ENCODE assay signal across 8 cellular contexts in the genomic region with DNA sequence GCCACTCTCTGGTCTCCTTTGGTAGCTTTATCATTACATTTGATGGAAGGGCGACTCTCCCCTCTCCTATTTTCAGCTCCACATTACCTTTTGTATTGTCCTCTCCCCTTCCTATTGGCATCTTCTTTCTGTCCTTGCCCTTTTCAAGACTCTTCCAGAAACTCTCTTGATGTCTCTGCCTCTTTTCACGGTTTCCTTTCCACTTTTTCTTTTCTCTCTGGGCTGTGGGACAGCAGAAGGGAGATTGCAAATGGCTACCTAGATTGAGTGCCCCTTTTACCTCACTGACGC. TPM values are rescaled to one million over a fixed set of nuclear protein-coding genes. Genes with fewer than 3 reads are reported as not detected.
DNase-seq lines count a peak whose midpoint lies in the region; ATAC-seq and TF ChIP-seq lines count a peak whose summit lies in the region.

No MANE protein-coding gene starts in this region.

- H3K36me3 ChIP-seq in transverse colon = no peaks in the 10 kb centered on the region

- in situ Hi-C loops in transverse colon (cut with MboI; ENCODE audit: low pct_ligation_motif_present in 1 of 4, low pct_unique_long_range_greater_than_20kb in 1 of 4, low sequenced_read_pairs in 3 of 4) = no loop called here

- H3K36me3 Mint-ChIP-seq in activated naive CD4-positive, alpha-beta T cell treated with anti-CD3 and anti-CD28 coated beads, Interleukin-2, amount 10 ng/mL, durations not matched to agents 7 days and 5 days = no peaks in the 10 kb centered on the region
- H3K36me3 Mint-ChIP-seq in mesothelial cell of epicardium = no peaks in the 10 kb centered on the region

- H3K9me3 Mint-ChIP-seq in activated naive CD4-positive, alpha-beta T cell treated with anti-CD3 and anti-CD28 coated beads, Interleukin-2, amount 10 ng/mL, durations not matched to agents 7 days and 5 days = no peaks in the 10 kb centered on the region
- no peaks in the 10 kb centered on the region for H3K9me3 Mint-ChIP-seq in mesothelial cell of epicardium

- TF ChIP-seq CTCF in mesothelial cell of epicardium (IDR thresholded peaks at IDR 0.05; ENCODE audit: unreplicated experiment) = no peak
- TF ChIP-seq CTCF in transverse colon (IDR thresholded peaks at IDR 0.05) = no peak

- DNase-seq in activated naive CD4-positive, alpha-beta T cell treated with anti-CD3 and anti-CD28 coated beads, Interleukin-2, amount 10 ng/mL, durations not matched to agents 7 days and 5 days = no peak
- DNase-seq in activated naive CD4-positive, alpha-beta T cell treated with anti-CD3 and anti-CD28 coated beads, Interleukin-2, amount 50 U/mL, for 16 hours = no peak
- DNase-seq in mesothelial cell of epicardium (ENCODE audit: low spot score in 2 of 2, unreplicated experiment in 2 of 2) (no peak), transverse colon (no peak), H4 (ENCODE audit: low spot score) (no peak), SK-N-DZ (ENCODE audit: low spot score) (no peak)

- ATAC-seq in HG02973 (IDR thresholded peaks at IDR 0.05; ENCODE audit: unreplicated experiment) = no peak

- peak overlapping the region; percentile 74 for H3K4me3 Mint-ChIP-seq in activated naive CD4-positive, alpha-beta T cell treated with anti-CD3 and anti-CD28 coated beads, Interleukin-2, amount 10 ng/mL, durations not matched to agents 7 days and 5 days
- peak overlapping the region; percentile 67 for H3K4me3 Mint-ChIP-seq in mesothelial cell of epicardium

- H3K27me3 Mint-ChIP-seq in activated naive CD4-positive, alpha-beta T cell treated with anti-CD3 and anti-CD28 coated beads, Interleukin-2, amount 10 ng/mL, durations not matched to agents 7 days and 5 days = peaks cover 60% of the 10 kb centered on the region
- H3K27me3 Mint-ChIP-seq in mesothelial cell of epicardium (ENCODE audit: low read depth) = no peaks in the 10 kb centered on the region

- peaks cover 6 to 34% (median 22%) of the 10 kb centered on the region in 4 donors for H3K4me1 ChIP-seq in transverse colon

- 57 to 65% methylated on average over 2 to 3 of the region's 3 CpGs for WGBS in transverse colon (ENCODE audit: low coverage in 1 of 2), 2 donors

- peaks cover 64% of the 10 kb centered on the region for H3K4me1 Mint-ChIP-seq in activated naive CD4-positive, alpha-beta T cell treated with anti-CD3 and anti-CD28 coated beads, Interleukin-2, amount 10 ng/mL, durations not matched to agents 7 days and 5 days
- peaks cover 60% of the 10 kb centered on the region for H3K4me1 Mint-ChIP-seq in mesothelial cell of epicardium

- H3K27ac ChIP-seq in angular gyrus (ENCODE audit: low read depth, low read length) (peak overlapping the region; percentile 78), transverse colon (peak overlapping the region; percentile 75 to 88 (median 79))

- H3K27me3 ChIP-seq in transverse colon = no peaks in the 10 kb centered on the region

- H3K27ac Mint-ChIP-seq in activated naive CD4-positive, alpha-beta T cell treated with anti-CD3 and anti-CD28 coated beads, Interleukin-2, amount 10 ng/mL, durations not matched to agents 7 days and 5 days = peak overlapping the region; percentile 1
- H3K27ac Mint-ChIP-seq in mesothelial cell of epicardium = peak overlapping the region; percentile 85

- no peaks in the 10 kb centered on the region for H3K9me3 ChIP-seq in transverse colon

- no peak for TF ChIP-seq POLR2A in transverse colon (IDR thresholded peaks at IDR 0.05)

- H3K4me3 ChIP-seq in transverse colon = peak overlapping the region in 2 of 4 donors; percentile 72 to 83

- TF ChIP-seq EP300 in transverse colon (IDR thresholded peaks at IDR 0.05; ENCODE audit: low read depth) = no peak

- intact Hi-C loops in transverse colon (cut with DNase I; ENCODE audit: low total_unique reads) = no loop called here

- CTCF ChIA-PET in activated naive CD4-positive, alpha-beta T cell treated with anti-CD3 and anti-CD28 coated beads, Interleukin-2, amount 10 ng/mL, durations not matched to agents 7 days and 5 days (lab: Charles Lee) = interaction anchor here (1.5 to 8.3 kb wide), 5 partner anchors 9 to 34 kb away, joined by 4 to 59 read pairs (median 8); no protein-coding TSS in a partner anchor

RNA-seq across cellular contexts. Expression of a gene that starts 17.5 kb away (rescaled TPM):
- total RNA-seq in mesothelial cell of epicardium = 12.9 to 14.1 TPM (median 13.4 TPM) in 3 replicates
- total RNA-seq in transverse colon = 10 to 100 TPM; 12.1 to 40.3 (median 16.5) TPM
- total RNA-seq in H4 (2014; rRNA removed; shearing (Covaris generic)) = 4.7 and 6.0 TPM in 2 replicates
- polyA plus RNA-seq in SK-N-DZ (2014; cell fraction: cytosol; rRNA removed) = 6.8 and 8.7 TPM in 2 replicates
- polyA plus RNA-seq in SK-N-DZ (2014; cell fraction: nucleus; rRNA removed) = 5.2 and 6.5 TPM in 2 replicates
